ENCODE assay signal across 18 cellular contexts in the genomic region with DNA sequence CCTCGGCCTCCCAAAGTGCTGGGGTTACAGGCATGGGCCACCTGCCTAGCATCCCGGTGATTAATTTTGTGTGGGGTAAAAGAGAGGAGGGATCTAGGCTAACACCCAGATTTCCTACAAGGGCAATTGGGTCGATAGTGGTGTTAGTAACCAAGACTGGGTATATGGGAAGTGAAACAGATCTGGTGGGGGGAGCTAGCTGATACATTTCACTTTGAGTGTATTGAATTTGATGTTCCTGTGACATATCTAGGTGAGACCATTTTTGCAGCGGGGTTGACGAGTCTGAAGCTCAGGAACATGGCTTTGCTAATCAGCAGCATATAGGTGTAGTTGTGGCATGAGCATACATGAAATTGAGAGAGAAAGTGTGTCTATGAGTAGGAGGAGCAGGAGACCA. TPM values are rescaled to one million over a fixed set of nuclear protein-coding genes. Genes with fewer than 3 reads are reported as not detected.
DNase-seq lines count a peak whose midpoint lies in the region; ATAC-seq lines count a peak whose summit lies in the region.
"Had no signal": no experiment of that assay in that cellular context is flagged by ENCODE, and none has a peak within 500 bp of the region (broad histone marks: within the 10 kb centered on the region; RNA-seq: fewer than 3 reads in every experiment).

No MANE protein-coding gene starts in this region.

- ATAC-seq in activated naive CD8-positive, alpha-beta T cell treated with anti-CD3 and anti-CD28 coated beads, Interleukin-2, amount 10 ng/mL, durations not matched to agents 7 days and 5 days (ENCODE audit: low read depth), result no peak
- ATAC-seq in activated naive CD8-positive, alpha-beta T cell treated with anti-CD3 and anti-CD28 coated beads, Interleukin-2, amount 50 U/mL, for 24 hours, result no peak
- peak; percentile 72 for ATAC-seq in HG02588 (IDR thresholded peaks at IDR 0.05; ENCODE audit: unreplicated experiment)
- peak; percentile 44 for ATAC-seq in HG03575 (IDR thresholded peaks at IDR 0.05; ENCODE audit: extremely low read depth, insufficient number of reproducible peaks, low FRiP score, unreplicated experiment)
- ATAC-seq in stimulated activated memory B cell treated with anti-CD40 and anti-IgM and Interleukin-4, amounts not matched to agents 10 μg/mL and 1 μg/mL and 100 μg/mL, for 72 hours, result peak; percentile 91
- no peak for ATAC-seq in effector memory CD8-positive, alpha-beta T cell (replicated peaks)
- no peak for ATAC-seq in Right ventricle myocardium inferior
- ATAC-seq: esophagus mucosa, heart right ventricle had no signal

- no peaks in the 10 kb centered on the region for H3K9me3 Mint-ChIP-seq in activated naive CD8-positive, alpha-beta T cell treated with anti-CD3 and anti-CD28 coated beads, Interleukin-2, amount 10 ng/mL, durations not matched to agents 7 days and 5 days
- no peaks in the 10 kb centered on the region for H3K9me3 Mint-ChIP-seq in activated naive CD8-positive, alpha-beta T cell treated with anti-CD3 and anti-CD28 coated beads, Interleukin-2, amount 50 U/mL, for 24 hours
- H3K9me3 Mint-ChIP-seq in stimulated activated memory B cell treated with anti-CD40 and anti-IgM and Interleukin-4, amounts not matched to agents 10 μg/mL and 1 μg/mL and 100 μg/mL, for 72 hours, result peaks cover 4% of the 10 kb centered on the region
- H3K9me3 Mint-ChIP-seq in effector memory CD8-positive, alpha-beta T cell, result no peaks in the 10 kb centered on the region
- H3K9me3 Mint-ChIP-seq: CD4-positive, alpha-beta T cell had no signal

- no peak overlapping the region for H3K4me3 Mint-ChIP-seq in activated naive CD8-positive, alpha-beta T cell treated with anti-CD3 and anti-CD28 coated beads, Interleukin-2, amount 10 ng/mL, durations not matched to agents 7 days and 5 days
- no peak overlapping the region for H3K4me3 Mint-ChIP-seq in activated naive CD8-positive, alpha-beta T cell treated with anti-CD3 and anti-CD28 coated beads, Interleukin-2, amount 50 U/mL, for 24 hours
- peak overlapping the region; percentile 63 for H3K4me3 Mint-ChIP-seq in stimulated activated memory B cell treated with anti-CD40 and anti-IgM and Interleukin-4, amounts not matched to agents 10 μg/mL and 1 μg/mL and 100 μg/mL, for 72 hours
- H3K4me3 Mint-ChIP-seq in effector memory CD8-positive, alpha-beta T cell, result no peak overlapping the region
- H3K4me3 Mint-ChIP-seq: CD4-positive, alpha-beta T cell had no signal

- no peaks in the 10 kb centered on the region for H3K36me3 Mint-ChIP-seq in activated naive CD8-positive, alpha-beta T cell treated with anti-CD3 and anti-CD28 coated beads, Interleukin-2, amount 10 ng/mL, durations not matched to agents 7 days and 5 days
- H3K36me3 Mint-ChIP-seq in activated naive CD8-positive, alpha-beta T cell treated with anti-CD3 and anti-CD28 coated beads, Interleukin-2, amount 50 U/mL, for 24 hours (ENCODE audit: low read depth), result no peaks in the 10 kb centered on the region
- H3K36me3 Mint-ChIP-seq in stimulated activated memory B cell treated with anti-CD40 and anti-IgM and Interleukin-4, amounts not matched to agents 10 μg/mL and 1 μg/mL and 100 μg/mL, for 72 hours, result no peaks in the 10 kb centered on the region
- H3K36me3 Mint-ChIP-seq in effector memory CD8-positive, alpha-beta T cell (ENCODE audit: insufficient read depth), result no peaks in the 10 kb centered on the region

- intact Hi-C loops in Right ventricle myocardium inferior (cut with DNase I), result no loop called here

- H3K4me1 Mint-ChIP-seq in activated naive CD8-positive, alpha-beta T cell treated with anti-CD3 and anti-CD28 coated beads, Interleukin-2, amount 10 ng/mL, durations not matched to agents 7 days and 5 days, result peaks cover 9% of the 10 kb centered on the region
- H3K4me1 Mint-ChIP-seq in activated naive CD8-positive, alpha-beta T cell treated with anti-CD3 and anti-CD28 coated beads, Interleukin-2, amount 50 U/mL, for 24 hours, result peaks cover 6% of the 10 kb centered on the region
- peaks cover 52% of the 10 kb centered on the region for H3K4me1 Mint-ChIP-seq in stimulated activated memory B cell treated with anti-CD40 and anti-IgM and Interleukin-4, amounts not matched to agents 10 μg/mL and 1 μg/mL and 100 μg/mL, for 72 hours
- H3K4me1 Mint-ChIP-seq in effector memory CD8-positive, alpha-beta T cell (ENCODE audit: low read depth in 2 of 2), result peaks cover 13 to 19% of the 10 kb centered on the region in 2 donors

- H3K27ac Mint-ChIP-seq in activated naive CD8-positive, alpha-beta T cell treated with anti-CD3 and anti-CD28 coated beads, Interleukin-2, amount 10 ng/mL, durations not matched to agents 7 days and 5 days, result peak overlapping the region; percentile 19
- no peak overlapping the region for H3K27ac Mint-ChIP-seq in activated naive CD8-positive, alpha-beta T cell treated with anti-CD3 and anti-CD28 coated beads, Interleukin-2, amount 50 U/mL, for 24 hours
- peak overlapping the region; percentile 85 for H3K27ac Mint-ChIP-seq in stimulated activated memory B cell treated with anti-CD40 and anti-IgM and Interleukin-4, amounts not matched to agents 10 μg/mL and 1 μg/mL and 100 μg/mL, for 72 hours
- H3K27ac Mint-ChIP-seq in effector memory CD8-positive, alpha-beta T cell, result no peak overlapping the region
- H3K27ac Mint-ChIP-seq: CD4-positive, alpha-beta T cell had no signal

- POLR2A ChIA-PET in activated naive CD8-positive, alpha-beta T cell treated with anti-CD3 and anti-CD28 coated beads, Interleukin-2, amount 10 ng/mL, durations not matched to agents 7 days and 5 days (lab: Charles Lee), result interaction anchor here (0.6 kb wide), 1 partner anchor 10 kb away, joined by 3 read pairs; no protein-coding TSS in a partner anchor

- H3K27me3 Mint-ChIP-seq in activated naive CD8-positive, alpha-beta T cell treated with anti-CD3 and anti-CD28 coated beads, Interleukin-2, amount 10 ng/mL, durations not matched to agents 7 days and 5 days, result peaks cover 4% of the 10 kb centered on the region
- peaks cover 2% of the 10 kb centered on the region for H3K27me3 Mint-ChIP-seq in activated naive CD8-positive, alpha-beta T cell treated with anti-CD3 and anti-CD28 coated beads, Interleukin-2, amount 50 U/mL, for 24 hours
- no peaks in the 10 kb centered on the region for H3K27me3 Mint-ChIP-seq in stimulated activated memory B cell treated with anti-CD40 and anti-IgM and Interleukin-4, amounts not matched to agents 10 μg/mL and 1 μg/mL and 100 μg/mL, for 72 hours
- peaks cover 0 to 15% of the 10 kb centered on the region in 2 donors for H3K27me3 Mint-ChIP-seq in effector memory CD8-positive, alpha-beta T cell

- DNase-seq in activated naive CD8-positive, alpha-beta T cell treated with anti-CD3 and anti-CD28 coated beads, Interleukin-2, amount 10 ng/mL, durations not matched to agents 7 days and 5 days, result no peak
- DNase-seq in activated naive CD8-positive, alpha-beta T cell treated with anti-CD3 and anti-CD28 coated beads, Interleukin-2, amount 50 U/mL, for 24 hours, result no peak
- DNase-seq in effector memory CD8-positive, alpha-beta T cell, result no peak
- DNase-seq in NCI-H226, result no peak
- no peak for DNase-seq in Right ventricle myocardium inferior (ENCODE audit: missing footprints)
- DNase-seq: CD4-positive, alpha-beta T cell; colonic mucosa; heart right ventricle; NCI-H2171; stimulated activated CD4-positive, alpha-beta T cell treated with anti-CD3 and anti-CD28 coated beads, Interleukin-4, amount 100 ng/mL, for 4 hours; uterus had no signal

RNA-seq across cellular contexts. Expression of a gene that starts 12.0 kb away (rescaled TPM):
- under 1 TPM in 1 of 2 experiments, not detected in 1; 0.08 TPM for total RNA-seq in activated naive CD8-positive, alpha-beta T cell treated with anti-CD3 and anti-CD28 coated beads, Interleukin-2, amount 10 ng/mL, durations not matched to agents 7 days and 5 days
- not detected for total RNA-seq in Right ventricle myocardium inferior
- total RNA-seq: ascending aorta; CD4-positive, alpha-beta T cell; colonic mucosa; heart right ventricle; M059J had no signal

RNA-seq across cellular contexts. Expression of a gene that starts 34.6 kb away (rescaled TPM):
- total RNA-seq in activated naive CD8-positive, alpha-beta T cell treated with anti-CD3 and anti-CD28 coated beads, Interleukin-2, amount 10 ng/mL, durations not matched to agents 7 days and 5 days, result 1 to 10 TPM; 2.3 to 2.9 TPM
- 0.73 TPM for total RNA-seq in Right ventricle myocardium inferior

RNA-seq across cellular contexts. Expression of a gene that starts 39.8 kb away (rescaled TPM):
- total RNA-seq in activated naive CD8-positive, alpha-beta T cell treated with anti-CD3 and anti-CD28 coated beads, Interleukin-2, amount 10 ng/mL, durations not matched to agents 7 days and 5 days, result 10 to 100 TPM; 96.5 to 98.8 TPM
- 11.8 TPM for total RNA-seq in Right ventricle myocardium inferior

RNA-seq across cellular contexts. Expression of a gene that starts 43.1 kb away (rescaled TPM):
- total RNA-seq in activated naive CD8-positive, alpha-beta T cell treated with anti-CD3 and anti-CD28 coated beads, Interleukin-2, amount 10 ng/mL, durations not matched to agents 7 days and 5 days, result 1 to 10 TPM; 1.1 TPM
- total RNA-seq in Right ventricle myocardium inferior, result 14.8 TPM
- total RNA-seq: osteoblast had no signal

RNA-seq across cellular contexts. Expression of a gene that starts 53.2 kb away (rescaled TPM):
- 100 to 1,000 TPM; 199 to 200 TPM for total RNA-seq in activated naive CD8-positive, alpha-beta T cell treated with anti-CD3 and anti-CD28 coated beads, Interleukin-2, amount 10 ng/mL, durations not matched to agents 7 days and 5 days
- 75.9 TPM for total RNA-seq in Right ventricle myocardium inferior

Comparison
In these comparisons a context has a peak if more than half of its experiments do, and no peak if none do; other contexts are left out.
1. H3K27ac Mint-ChIP-seq: peak in activated naive CD8-positive, alpha-beta T cell treated with anti-CD3 and anti-CD28 coated beads, Interleukin-2, amount 10 ng/mL, durations not matched to agents 7 days and 5 days (single experiment) and stimulated activated memory B cell treated with anti-CD40 and anti-IgM and Interleukin-4, amounts not matched to agents 10 μg/mL and 1 μg/mL and 100 μg/mL, for 72 hours (single experiment); none in activated naive CD8-positive, alpha-beta T cell treated with anti-CD3 and anti-CD28 coated beads, Interleukin-2, amount 50 U/mL, for 24 hours (single experiment) and effector memory CD8-positive, alpha-beta T cell (0 of 2).
2. ATAC-seq: peak in HG02588 (single experiment), HG03575 (single experiment) and stimulated activated memory B cell treated with anti-CD40 and anti-IgM and Interleukin-4, amounts not matched to agents 10 μg/mL and 1 μg/mL and 100 μg/mL, for 72 hours (single experiment); none in activated naive CD8-positive, alpha-beta T cell treated with anti-CD3 and anti-CD28 coated beads, Interleukin-2, amount 10 ng/mL, durations not matched to agents 7 days and 5 days (single experiment), activated naive CD8-positive, alpha-beta T cell treated with anti-CD3 and anti-CD28 coated beads, Interleukin-2, amount 50 U/mL, for 24 hours (single experiment), effector memory CD8-positive, alpha-beta T cell (single experiment) and Right ventricle myocardium inferior (single experiment).